In the genomic region with DNA sequence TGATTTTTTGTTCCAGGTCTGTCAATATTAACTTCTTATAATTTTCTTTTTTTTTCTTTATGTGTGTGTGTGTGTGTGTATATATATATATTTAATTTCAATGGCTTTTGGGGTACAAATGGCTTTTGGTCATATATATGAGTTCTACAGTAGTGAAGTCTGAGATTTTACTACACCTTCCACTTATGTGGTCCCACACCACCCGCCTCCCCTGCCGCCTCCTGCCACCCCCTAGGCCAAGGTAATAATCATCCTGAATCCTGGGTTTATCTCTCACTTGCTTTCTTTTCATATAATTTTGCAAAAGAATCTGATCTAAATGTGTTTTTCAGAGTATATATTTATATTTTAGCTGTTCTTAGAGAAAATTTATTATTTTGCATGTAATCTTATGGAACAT, we compare ENCODE assay signal across 10 cellular contexts. TPM values are rescaled to one million over a fixed set of nuclear protein-coding genes. Genes with fewer than 3 reads are reported as not detected.
DNase-seq lines count a peak whose midpoint lies in the region; ATAC-seq and TF ChIP-seq lines count a peak whose summit lies in the region.
"Had no signal": no experiment of that assay in that cellular context is flagged by ENCODE, and none has a peak within 500 bp of the region (broad histone marks: within the 10 kb centered on the region; RNA-seq: fewer than 3 reads in every experiment).

No MANE protein-coding gene starts in this region.

- no peaks in the 10 kb centered on the region for H3K23me2 ChIP-seq in H9 (ENCODE audit: insufficient read length, low read depth, low read length, poor library complexity, severe bottlenecking)

- no peak overlapping the region for H2AFZ ChIP-seq in H9 (ENCODE audit: low read length)

- H4K8ac ChIP-seq in H9 (replicated peaks; ENCODE audit: insufficient read length, low read depth, low read length) = no peak overlapping the region

- DNase-seq in heart right ventricle = no peak
- no peak for DNase-seq in left cardiac atrium
- peak; percentile 48 for DNase-seq in choroid plexus epithelial cell (ENCODE audit: low read depth)
- DNase-seq in natural killer cell = no peak
- DNase-seq in H9 = no peak
- DNase-seq in CD14-positive monocyte (ENCODE audit: low spot score) = no peak

- H3K14ac ChIP-seq in H9 (ENCODE audit: insufficient read depth, low read length) = no peak overlapping the region

- no peak overlapping the region for H3K4me3 Mint-ChIP-seq in natural killer cell
- no peak overlapping the region for H3K4me3 Mint-ChIP-seq in H9
- H3K4me3 Mint-ChIP-seq in CD14-positive monocyte = peak overlapping the region in 1 of 2 donors; percentile 62

- H4K5ac ChIP-seq in H9 (ENCODE audit: insufficient read length, low read depth, low read length) = no peak overlapping the region

- H3K27me3 Mint-ChIP-seq in natural killer cell (ENCODE audit: low read depth in 2 of 2) = no peaks in the 10 kb centered on the region
- H3K27me3 Mint-ChIP-seq in H9 (ENCODE audit: low read depth) = no peaks in the 10 kb centered on the region
- H3K27me3 Mint-ChIP-seq in CD14-positive monocyte (ENCODE audit: low read depth in 3 of 3) = peaks cover 0 to 2% (median 0%) of the 10 kb centered on the region in 3 donors

- no peak overlapping the region for H2BK5ac ChIP-seq in H9 (ENCODE audit: insufficient read length, low read length)

- no peak overlapping the region for H2BK15ac ChIP-seq in H9 (ENCODE audit: low read depth, low read length)

- H3K79me2 ChIP-seq in H9 (ENCODE audit: insufficient read depth, low read length) = no peaks in the 10 kb centered on the region; the same call in 1 of the 2 replicates

- peaks cover 82 to 85% of the 10 kb centered on the region in 2 donors for H3K4me1 Mint-ChIP-seq in natural killer cell
- H3K4me1 Mint-ChIP-seq in H9 = peaks cover 14% of the 10 kb centered on the region in 2 experiments
- peaks cover 86% of the 10 kb centered on the region for H3K4me1 Mint-ChIP-seq in CD14-positive monocyte

- H3K36me3 Mint-ChIP-seq in natural killer cell (no peaks in the 10 kb centered on the region), H9 (ENCODE audit: insufficient read depth in 1 of 3, low read depth in 3 of 3) (no peaks in the 10 kb centered on the region), CD14-positive monocyte (peaks cover 77 to 79% of the 10 kb centered on the region in 2 donors)

- H2BK12ac ChIP-seq in H9 (ENCODE audit: insufficient read length, low read depth, low read length) = no peak overlapping the region

- H3K27ac Mint-ChIP-seq in natural killer cell (peak overlapping the region; percentile 98 to 100), H9 (no peak overlapping the region), CD14-positive monocyte (no peak overlapping the region)

- H3K36me3 ChIP-seq in heart right ventricle = peaks cover 0 to 95% (median 72%) of the 10 kb centered on the region in 9 donors
- H3K36me3 ChIP-seq: breast epithelium had no signal

- H3K27ac ChIP-seq in heart right ventricle (peak overlapping the region in 6 of 10 donors; percentile 23 to 57 (median 52)), H9 (ENCODE audit: insufficient read length, low read depth, low read length) (no peak overlapping the region)

- ATAC-seq in heart right ventricle (no peak), left cardiac atrium (no peak), natural killer cell (no peak), GM18517 (IDR thresholded peaks at IDR 0.05; ENCODE audit: unreplicated experiment) (no peak), GM21786 (IDR thresholded peaks at IDR 0.05; ENCODE audit: unreplicated experiment) (no peak)

- TF ChIP-seq CTCF in heart right ventricle (IDR thresholded peaks at IDR 0.05) = no peak
- no peak for TF ChIP-seq CTCF in choroid plexus epithelial cell (conservative IDR thresholded peaks at IDR 0.05; ENCODE audit: low read depth, low read length)
- TF ChIP-seq CTCF in natural killer cell (IDR thresholded peaks at IDR 0.05) = no peak
- no peak for TF ChIP-seq CTCF in H9 (conservative IDR thresholded peaks at IDR 0.05)
- TF ChIP-seq CTCF in CD14-positive monocyte (IDR thresholded peaks at IDR 0.05) = no peak

- H3K4me1 ChIP-seq in heart right ventricle = peaks cover 10 to 99% (median 97%) of the 10 kb centered on the region in 9 donors
- H3K4me1 ChIP-seq in H9 (ENCODE audit: insufficient read depth, low read length) = peaks cover 7% of the 10 kb centered on the region; the same call in 1 of the 2 replicates

- no peak overlapping the region for H3T11ph ChIP-seq in H9 (ENCODE audit: low read length)

- H3K9me3 ChIP-seq in heart right ventricle (no peaks in the 10 kb centered on the region), H9 (ENCODE audit: control insufficient read depth, low read depth, low read length) (no peaks in the 10 kb centered on the region)
- H3K9me3 ChIP-seq: breast epithelium had no signal

- H4K91ac ChIP-seq in H9 (ENCODE audit: insufficient read length, low read depth, low read length) = no peak overlapping the region

- no peak overlapping the region for H2BK20ac ChIP-seq in H9 (ENCODE audit: low read depth, low read length, poor library complexity, severe bottlenecking)

- H3K27me3 ChIP-seq in heart right ventricle = no peaks in the 10 kb centered on the region
- no peaks in the 10 kb centered on the region for H3K27me3 ChIP-seq in H9 (ENCODE audit: insufficient read depth, low read length)
- H3K27me3 ChIP-seq: breast epithelium had no signal

- H3K79me1 ChIP-seq in H9 (ENCODE audit: insufficient read depth, low read depth, low read length, poor library complexity, severe bottlenecking) = no peaks in the 10 kb centered on the region

- H4K20me1 ChIP-seq in H9 (ENCODE audit: control insufficient read depth, insufficient read depth, insufficient read length) = no peaks in the 10 kb centered on the region

- no peak overlapping the region for H3K9ac ChIP-seq in H9 (ENCODE audit: extremely low read depth, insufficient read length, low read length)

- no peak overlapping the region for H3K4ac ChIP-seq in H9 (ENCODE audit: low read depth, low read length)

- no peaks in the 10 kb centered on the region for H3K9me3 Mint-ChIP-seq in natural killer cell
- H3K9me3 Mint-ChIP-seq in H9 = no peaks in the 10 kb centered on the region
- no peaks in the 10 kb centered on the region for H3K9me3 Mint-ChIP-seq in CD14-positive monocyte

- intact Hi-C loops in heart right ventricle (cut with DNase I) = loop anchor here in 1 of 10 donors (2.0 kb wide), 1 partner anchor 17 kb away; no protein-coding TSS in a partner anchor
- intact Hi-C loops in left cardiac atrium (cut with DNase I) = no loop called here
- intact Hi-C loops in natural killer cell (cut with micrococcal nuclease) = loop anchor here (1.0 kb wide), 1 partner anchor 17 kb away; no protein-coding TSS in a partner anchor
- intact Hi-C loops in CD14-positive monocyte (cut with micrococcal nuclease) = no loop called here

- WGBS in heart right ventricle, 2 donors = 77 to 79% methylated on average over 2 of the region's 2 CpGs
- WGBS in H9 (ENCODE audit: extremely low coverage, insufficient read length, low lambda C conversion rate) = no CpG with 5 or more reads among the region's 2 CpGs

- H3K4me3 ChIP-seq in heart right ventricle (peak overlapping the region in 6 of 10 donors; percentile 20 to 95 (median 28)), choroid plexus epithelial cell (ENCODE audit: low read depth, low read length) (peak overlapping the region; percentile 28)
- H3K4me3 ChIP-seq: breast epithelium, skin epidermis had no signal

- H2BK120ac ChIP-seq in H9 (ENCODE audit: low read depth, low read length, poor library complexity, severe bottlenecking) = no peak overlapping the region

- H3K56ac ChIP-seq in H9 (ENCODE audit: insufficient read length, low read depth, low read length) = no peak overlapping the region

- no peak overlapping the region for H2AK5ac ChIP-seq in H9 (ENCODE audit: insufficient read length, low read length)

- no peak overlapping the region for H3K18ac ChIP-seq in H9 (ENCODE audit: insufficient read length, low read depth, low read length)

- no peak overlapping the region for H3K23ac ChIP-seq in H9 (ENCODE audit: insufficient read length, low read depth, low read length)

- H3K4me2 ChIP-seq in H9 (ENCODE audit: insufficient read depth, insufficient read length, low read length) = no peak overlapping the region

RNA-seq across cellular contexts. Expression of gene NEAT1, which starts 11.1 kb away (rescaled TPM):
- 100 to 1,000 TPM; 284 to 808 (median 432) TPM for total RNA-seq in heart right ventricle
- polyA plus RNA-seq in heart right ventricle = 1,000 to 10,000 TPM in 1 of 2 donors, 100 to 1,000 TPM in 1; 103 to 1,899 TPM
- total RNA-seq in left cardiac atrium = 100 to 1,000 TPM; 405 to 657 TPM
- 1,000 to 10,000 TPM; 1,031 to 1,768 (median 1,493) TPM for total RNA-seq in natural killer cell
- total RNA-seq in H9 (2021) = 11.1 and 12.7 TPM in 2 replicates
- 1 to 10 TPM in 1 of 2 donors, under 1 TPM in 1; 0.90 to 1.3 TPM for polyA plus RNA-seq in CD14-positive monocyte

RNA-seq across cellular contexts. Expression of gene FRMD8, which starts 47.2 kb away (rescaled TPM):
- total RNA-seq in heart right ventricle (10 to 100 TPM in 6 of 10 donors, 1 to 10 TPM in 4; 6.0 to 16.9 (median 12.2) TPM), left cardiac atrium (10 to 100 TPM; 13.4 to 21.5 TPM), natural killer cell (10 to 100 TPM; 45.6 to 58.4 (median 57.7) TPM), H9 (2021) (19.0 and 22.7 TPM in 2 replicates)
- polyA plus RNA-seq in heart right ventricle (10 to 100 TPM in 1 of 2 donors, 1 to 10 TPM in 1; 9.9 to 12.9 TPM), CD14-positive monocyte (10 to 100 TPM; 33.7 to 41.2 TPM)

RNA-seq across cellular contexts. Expression of gene SLC25A45, which starts 51.2 kb away (rescaled TPM):
- total RNA-seq in heart right ventricle (10 to 100 TPM in 1 of 10 donors, 1 to 10 TPM in 9; 4.6 to 12.2 (median 8.3) TPM), left cardiac atrium (1 to 10 TPM; 4.1 to 7.2 TPM), natural killer cell (10 to 100 TPM; 50.9 to 61.1 (median 61.0) TPM), H9 (2021) (1.1 and 1.6 TPM in 2 replicates)
- polyA plus RNA-seq in heart right ventricle (10 to 100 TPM in 1 of 2 donors, 1 to 10 TPM in 1; 3.1 to 10.7 TPM), CD14-positive monocyte (1 to 10 TPM; 3.7 to 4.1 TPM)

Comparison
In these comparisons a context has a peak if more than half of its experiments do, and no peak if none do; other contexts are left out.
1. H3K27ac Mint-ChIP-seq: peak in natural killer cell (2 of 2); none in H9 (0 of 3) and CD14-positive monocyte (0 of 7).
2. RNA of gene NEAT1, which starts 11.1 kb away (total RNA-seq): 1,031 to 1,768 TPM in natural killer cell, 405 to 657 TPM in left cardiac atrium and 284 to 808 TPM in heart right ventricle; 11.1 to 12.7 TPM in H9; every median in the first group is over 10 times any median in the second.